Comparison of ENCODE assay signal across 10 cellular contexts in the genomic region with DNA sequence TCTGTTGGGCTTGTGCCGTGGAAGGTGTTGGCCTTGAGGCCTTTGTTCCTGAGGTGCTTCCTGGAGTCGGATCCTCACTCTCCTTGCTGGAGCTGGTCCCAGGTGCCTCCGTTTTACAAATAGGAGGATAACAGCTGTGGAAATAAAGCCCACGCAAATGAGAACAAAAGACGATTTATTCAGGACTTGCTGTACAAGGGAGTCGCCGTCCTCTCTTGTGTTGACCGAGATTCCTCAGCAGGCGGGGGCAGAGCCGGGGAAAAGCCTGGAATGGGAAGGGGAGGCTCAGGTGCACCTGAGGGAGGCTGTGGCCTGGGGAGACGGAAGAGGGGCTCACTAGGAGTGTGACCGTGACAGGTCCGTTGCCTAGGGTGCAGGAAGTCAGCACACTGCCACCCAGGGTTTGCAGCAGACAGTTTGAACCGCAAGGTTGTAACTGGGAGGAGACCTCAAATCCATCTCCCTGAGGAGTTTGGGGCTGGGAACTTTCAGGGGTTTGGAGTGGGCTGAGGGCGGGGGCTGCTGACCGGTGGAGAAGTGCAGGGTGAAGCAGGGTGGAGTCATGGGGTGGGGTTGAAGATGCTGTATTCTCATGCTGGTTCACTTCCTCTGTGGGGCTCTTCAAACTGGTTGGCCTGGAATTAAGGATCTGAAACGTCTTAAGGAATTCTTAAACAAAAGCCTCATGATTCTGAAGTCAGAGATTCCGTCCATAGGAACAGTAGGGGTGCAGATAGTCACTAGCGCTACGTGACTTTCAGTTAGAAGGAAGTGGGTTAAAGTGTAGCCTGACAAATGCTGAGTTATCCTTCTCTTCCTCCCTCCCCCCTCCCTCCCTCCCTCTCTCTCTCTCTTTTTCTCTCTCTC. TPM values are rescaled to one million over a fixed set of nuclear protein-coding genes. Genes with fewer than 3 reads are reported as not detected.
DNase-seq lines count a peak whose midpoint lies in the region; ATAC-seq and TF ChIP-seq lines count a peak whose summit lies in the region.
"Had no signal": no experiment of that assay in that cellular context is flagged by ENCODE, and none has a peak within 500 bp of the region (broad histone marks: within the 10 kb centered on the region; RNA-seq: fewer than 3 reads in every experiment).

No MANE protein-coding gene starts in this region.

- H3K4me3 ChIP-seq in lower lobe of right lung (no peak overlapping the region), GM23248 (no peak overlapping the region)

- H3K27me3 Mint-ChIP-seq in activated B cell treated with CpG ODN at 0.5 μM for 24 hours, result no peaks in the 10 kb centered on the region

- ATAC-seq in activated B cell treated with CpG ODN at 0.5 μM for 24 hours (ENCODE audit: low read depth), result no peak
- no peak for ATAC-seq in lower lobe of right lung
- ATAC-seq in GM21825 (IDR thresholded peaks at IDR 0.05; ENCODE audit: unreplicated experiment), result no peak

- H3K27ac ChIP-seq in lower lobe of right lung, result peak overlapping the region; percentile 14
- H3K27ac ChIP-seq in GM23248, result no peak overlapping the region

- peaks cover 20% of the 10 kb centered on the region for H3K79me2 ChIP-seq in GM23248 (ENCODE audit: insufficient read depth)

- H3K27me3 ChIP-seq in lower lobe of right lung (ENCODE audit: low read depth), result no peaks in the 10 kb centered on the region
- no peaks in the 10 kb centered on the region for H3K27me3 ChIP-seq in GM23248 (replicated peaks; ENCODE audit: insufficient read depth)

- H3K36me3 ChIP-seq in lower lobe of right lung (peaks cover 9% of the 10 kb centered on the region), GM23248 (ENCODE audit: low read depth) (peaks cover 4% of the 10 kb centered on the region)

- H3K9ac ChIP-seq in GM23248, result no peak overlapping the region

- H3K36me3 Mint-ChIP-seq in activated B cell treated with CpG ODN at 0.5 μM for 24 hours (ENCODE audit: low read depth), result peaks cover 10% of the 10 kb centered on the region

- no peak overlapping the region for H2AFZ ChIP-seq in GM23248

- peak; percentile 96 for DNase-seq in CD1c-positive myeloid dendritic cell (ENCODE audit: extremely low spot score)
- DNase-seq in HT1080 (ENCODE audit: low read depth), result peak; percentile 21
- DNase-seq in activated B cell treated with CpG ODN at 0.5 μM for 24 hours, result no peak
- no peak for DNase-seq in lower lobe of right lung
- no peak for DNase-seq in GM23248
- no peak for DNase-seq in NAMALWA (ENCODE audit: low spot score)
- no peak for DNase-seq in AG08396 (ENCODE audit: low spot score)
- DNase-seq: midbrain; stimulated activated CD4-positive, alpha-beta T cell treated with anti-CD3 and anti-CD28 coated beads, Interleukin-4, amount 100 ng/mL, for 1 hour had no signal

- H3K9me3 Mint-ChIP-seq in activated B cell treated with CpG ODN at 0.5 μM for 24 hours, result no peaks in the 10 kb centered on the region

- no peak for TF ChIP-seq CTCF in activated B cell treated with CpG ODN at 0.5 μM for 24 hours (IDR thresholded peaks at IDR 0.05)
- TF ChIP-seq CTCF in lower lobe of right lung (IDR thresholded peaks at IDR 0.05), result no peak

- no peak overlapping the region for H3K4me2 ChIP-seq in GM23248 (ENCODE audit: unreplicated experiment)

- POLR2A ChIA-PET in activated B cell treated with CpG ODN at 0.5 μM for 24 hours (lab: Charles Lee), result no interaction called here

- intact Hi-C loops in activated B cell treated with CpG ODN at 0.5 μM for 24 hours (cut with micrococcal nuclease) (no loop called here), lower lobe of right lung (cut with DNase I) (no loop called here)

- no peaks in the 10 kb centered on the region for H4K20me1 ChIP-seq in GM23248 (ENCODE audit: insufficient read depth)

- in situ Hi-C loops in GM23248 (cut with MboI), result no loop called here

- no peaks in the 10 kb centered on the region for H3K9me3 ChIP-seq in lower lobe of right lung
- H3K9me3 ChIP-seq in GM23248 (ENCODE audit: low read depth), result no peaks in the 10 kb centered on the region

- no peak overlapping the region for H3K27ac Mint-ChIP-seq in activated B cell treated with CpG ODN at 0.5 μM for 24 hours

- CTCF ChIA-PET in activated B cell treated with CpG ODN at 0.5 μM for 24 hours (lab: Charles Lee), result no interaction called here

- no peaks in the 10 kb centered on the region for H3K9me2 ChIP-seq in GM23248 (ENCODE audit: insufficient read depth)

- WGBS in GM23248 (ENCODE audit: low coverage in 1 of 2, low lambda C conversion rate in 2 of 2, missing lambda C conversion rate in 2 of 2), 2 experiments, result 57 to 63% methylated on average over 18 to 19 of the region's 20 CpGs

- peak overlapping the region; percentile 52 for H3K4me3 Mint-ChIP-seq in activated B cell treated with CpG ODN at 0.5 μM for 24 hours

- H3K4me1 ChIP-seq in lower lobe of right lung, result peaks cover 26% of the 10 kb centered on the region
- no peaks in the 10 kb centered on the region for H3K4me1 ChIP-seq in GM23248 (ENCODE audit: insufficient read depth)

- H3F3A ChIP-seq in GM23248 (ENCODE audit: insufficient read depth), result no peaks in the 10 kb centered on the region

- H3K4me1 Mint-ChIP-seq in activated B cell treated with CpG ODN at 0.5 μM for 24 hours, result peaks cover 27% of the 10 kb centered on the region

RNA-seq across cellular contexts. Expression of a gene that starts 2.6 kb away (rescaled TPM):
- total RNA-seq in HT1080 (2014; rRNA removed; shearing (Covaris generic)), result 24.3 and 55.3 TPM in 2 replicates
- 33.6 and 41.3 TPM in 2 replicates for polyA plus RNA-seq in HT1080 (2015; cell fraction: cytosol; rRNA removed)
- 13.4 and 16.5 TPM in 2 replicates for polyA plus RNA-seq in HT1080 (2015; cell fraction: nucleus; rRNA removed)
- 16.0 and 17.1 TPM in 2 replicates for total RNA-seq in activated B cell treated with CpG ODN at 0.5 μM for 24 hours
- total RNA-seq in lower lobe of right lung, result 154 TPM
- 6.7 and 7.8 TPM in 2 replicates for total RNA-seq in GM23248 (2014; rRNA removed; shearing (Covaris generic))
- 95.0 and 97.5 TPM in 2 replicates for polyA plus RNA-seq in GM23248 (2016; fragmentation: Nextera tagmentation; extraction: Ambion mirVana)

RNA-seq across cellular contexts. Expression of a gene that starts 10.7 kb away (rescaled TPM):
- 31.7 and 34.0 TPM in 2 replicates for total RNA-seq in HT1080 (2014; rRNA removed; shearing (Covaris generic))
- polyA plus RNA-seq in HT1080 (2015; cell fraction: cytosol; rRNA removed), result 15.6 and 18.6 TPM in 2 replicates
- 38.6 and 38.8 TPM in 2 replicates for polyA plus RNA-seq in HT1080 (2015; cell fraction: nucleus; rRNA removed)
- total RNA-seq in activated B cell treated with CpG ODN at 0.5 μM for 24 hours (36.8 and 37.0 TPM in 2 replicates), lower lobe of right lung (13.6 TPM)
- 22.3 and 25.2 TPM in 2 replicates for total RNA-seq in GM23248 (2014; rRNA removed; shearing (Covaris generic))
- 17.6 and 18.0 TPM in 2 replicates for polyA plus RNA-seq in GM23248 (2016; fragmentation: Nextera tagmentation; extraction: Ambion mirVana)

RNA-seq across cellular contexts. Expression of a gene that starts 59.8 kb away (rescaled TPM):
- total RNA-seq in HT1080 (2014; rRNA removed; shearing (Covaris generic)), result 56.2 and 62.7 TPM in 2 replicates
- polyA plus RNA-seq in HT1080 (2015; cell fraction: cytosol; rRNA removed), result 59.7 and 62.1 TPM in 2 replicates
- polyA plus RNA-seq in HT1080 (2015; cell fraction: nucleus; rRNA removed), result 61.9 and 67.9 TPM in 2 replicates
- total RNA-seq in activated B cell treated with CpG ODN at 0.5 μM for 24 hours (45.2 and 54.2 TPM in 2 replicates), lower lobe of right lung (195 TPM)
- 67.5 and 68.0 TPM in 2 replicates for total RNA-seq in GM23248 (2014; rRNA removed; shearing (Covaris generic))
- 81.8 and 89.7 TPM in 2 replicates for polyA plus RNA-seq in GM23248 (2016; fragmentation: Nextera tagmentation; extraction: Ambion mirVana)

Comparison
In these comparisons a context has a peak if more than half of its experiments do, and no peak if none do; other contexts are left out.
1. DNase-seq: peak in CD1c-positive myeloid dendritic cell (single experiment) and HT1080 (single experiment); none in activated B cell treated with CpG ODN at 0.5 μM for 24 hours (single experiment), lower lobe of right lung (single experiment), GM23248 (single experiment), NAMALWA (single experiment) and AG08396 (single experiment).